In the genomic region with DNA sequence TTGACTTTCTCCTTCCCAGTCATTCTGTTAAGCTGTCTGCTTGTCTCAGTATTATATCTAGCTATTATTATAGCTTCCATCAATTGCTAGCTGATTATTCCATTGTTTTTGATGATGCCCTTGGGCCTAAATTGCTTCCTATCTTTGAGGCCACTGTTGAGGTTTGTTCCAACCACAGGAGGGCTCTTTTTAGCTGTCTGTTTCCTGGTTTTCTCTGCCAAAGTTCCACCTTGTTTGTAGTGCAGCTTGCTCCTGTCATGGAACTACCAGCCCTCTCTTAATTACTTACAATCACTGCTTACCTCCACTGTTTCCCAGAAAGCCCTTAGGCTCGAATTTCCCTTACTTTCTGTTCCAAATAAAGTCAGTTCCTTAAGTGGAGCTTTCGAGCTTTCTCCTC, we compare ENCODE assay signal across 15 cellular contexts.
DNase-seq lines count a peak whose midpoint lies in the region; ATAC-seq and TF ChIP-seq lines count a peak whose summit lies in the region.
"Had no signal": no experiment of that assay in that cellular context is flagged by ENCODE, and none has a peak within 500 bp of the region (broad histone marks: within the 10 kb centered on the region; RNA-seq: fewer than 3 reads in every experiment).

No MANE protein-coding gene starts in this region.

- H3K4me3 Mint-ChIP-seq in type B pancreatic cell = no peak overlapping the region
- H3K4me3 Mint-ChIP-seq: activated B cell treated with CpG ODN at 0.5 μM for 24 hours; stimulated activated naive CD8-positive, alpha-beta T cell treated with anti-CD3 and anti-CD28 coated beads, Interleukin-15, Interleukin-2, amounts not matched to agents 100 ng/mL and 50 ng/mL, for 24 hours had no signal

- H3K4me1 ChIP-seq in RWPE2 (ENCODE audit: insufficient read depth, poor library complexity, severe bottlenecking) = peaks cover 31% of the 10 kb centered on the region
- H3K4me1 ChIP-seq: esophagus squamous epithelium had no signal

- no peaks in the 10 kb centered on the region for H3K36me3 ChIP-seq in RWPE2 (ENCODE audit: low read depth)
- H3K36me3 ChIP-seq: esophagus squamous epithelium had no signal

- no peaks in the 10 kb centered on the region for H3K27me3 ChIP-seq in RWPE2 (ENCODE audit: insufficient read depth, poor library complexity, severe bottlenecking)
- H3K27me3 ChIP-seq: esophagus squamous epithelium had no signal

- TF ChIP-seq CTCF in RWPE2 (IDR thresholded peaks at IDR 0.05; ENCODE audit: poor library complexity, severe bottlenecking) (peak; percentile 25), type B pancreatic cell (conservative IDR thresholded peaks at IDR 0.05) (peak; percentile 16)

- H3K27ac Mint-ChIP-seq in type B pancreatic cell = no peak overlapping the region
- H3K27ac Mint-ChIP-seq: activated B cell treated with CpG ODN at 0.5 μM for 24 hours; stimulated activated naive CD8-positive, alpha-beta T cell treated with anti-CD3 and anti-CD28 coated beads, Interleukin-15, Interleukin-2, amounts not matched to agents 100 ng/mL and 50 ng/mL, for 24 hours had no signal

- peak; percentile 54; the same call in 2 of the 3 replicates for ATAC-seq in RWPE2 (ENCODE audit: low read depth)
- no peak for ATAC-seq in GM18517 (IDR thresholded peaks at IDR 0.05; ENCODE audit: unreplicated experiment)
- no peak for ATAC-seq in GM18870 (IDR thresholded peaks at IDR 0.05; ENCODE audit: unreplicated experiment)

- H3K4me3 ChIP-seq in RWPE2 (ENCODE audit: severe bottlenecking) = no peak overlapping the region
- H3K4me3 ChIP-seq: esophagus squamous epithelium had no signal

- no peaks in the 10 kb centered on the region for H3K9me3 ChIP-seq in RWPE2 (ENCODE audit: severe bottlenecking)
- H3K9me3 ChIP-seq: esophagus squamous epithelium had no signal

- H3K36me3 Mint-ChIP-seq in type B pancreatic cell = no peaks in the 10 kb centered on the region

- H3K9me3 Mint-ChIP-seq in type B pancreatic cell = no peaks in the 10 kb centered on the region
- H3K9me3 Mint-ChIP-seq: activated B cell treated with CpG ODN at 0.5 μM for 24 hours; stimulated activated naive CD8-positive, alpha-beta T cell treated with anti-CD3 and anti-CD28 coated beads, Interleukin-15, Interleukin-2, amounts not matched to agents 100 ng/mL and 50 ng/mL, for 24 hours had no signal

- no peaks in the 10 kb centered on the region for H3K27me3 Mint-ChIP-seq in type B pancreatic cell

- DNase-seq in NCI-H2029 treated with DMSO at 0.1 percent for 48 hours (lab: John Stamatoyannopoulos, UW) (peak; percentile 29), NCI-H2029 (lab: John Stamatoyannopoulos, UW) (no peak), RWPE2 (ENCODE audit: low spot score) (no peak), glomerular visceral epithelial cell (ENCODE audit: extremely low spot score) (peak; percentile 18), type B pancreatic cell (ENCODE audit: extremely low spot score, unreplicated experiment) (no peak), NCI-H1105 treated with DMSO at 0.1 percent for 48 hours (lab: John Stamatoyannopoulos, UW) (no peak)
- DNase-seq: activated B cell treated with CpG ODN at 0.5 μM for 24 hours; esophagus squamous epithelium; NCI-H1694 treated with DMSO at 0.1 percent for 48 hours; occipital lobe; RPMI8226; stimulated activated CD4-positive, alpha-beta T cell treated with anti-CD3 and anti-CD28 coated beads, Interleukin-4, amount 100 ng/mL, for 1 hour had no signal

- peaks cover 16% of the 10 kb centered on the region for H3K4me1 Mint-ChIP-seq in type B pancreatic cell (ENCODE audit: unreplicated experiment)
- H3K4me1 Mint-ChIP-seq: activated B cell treated with CpG ODN at 0.5 μM for 24 hours had no signal

- H3K27ac ChIP-seq in RWPE2 (ENCODE audit: poor library complexity, severe bottlenecking) = peak overlapping the region; percentile 28
- H3K27ac ChIP-seq: esophagus squamous epithelium had no signal

Comparison
In these comparisons a context has a peak if more than half of its experiments do, and no peak if none do; other contexts are left out.
1. DNase-seq: peak in NCI-H2029 treated with DMSO at 0.1 percent for 48 hours (single experiment) and glomerular visceral epithelial cell (single experiment); none in NCI-H2029 (single experiment), RWPE2 (single experiment), type B pancreatic cell (single experiment) and NCI-H1105 treated with DMSO at 0.1 percent for 48 hours (single experiment).